Comparison of ENCODE assay signal across 1 cellular context in the genomic region with DNA sequence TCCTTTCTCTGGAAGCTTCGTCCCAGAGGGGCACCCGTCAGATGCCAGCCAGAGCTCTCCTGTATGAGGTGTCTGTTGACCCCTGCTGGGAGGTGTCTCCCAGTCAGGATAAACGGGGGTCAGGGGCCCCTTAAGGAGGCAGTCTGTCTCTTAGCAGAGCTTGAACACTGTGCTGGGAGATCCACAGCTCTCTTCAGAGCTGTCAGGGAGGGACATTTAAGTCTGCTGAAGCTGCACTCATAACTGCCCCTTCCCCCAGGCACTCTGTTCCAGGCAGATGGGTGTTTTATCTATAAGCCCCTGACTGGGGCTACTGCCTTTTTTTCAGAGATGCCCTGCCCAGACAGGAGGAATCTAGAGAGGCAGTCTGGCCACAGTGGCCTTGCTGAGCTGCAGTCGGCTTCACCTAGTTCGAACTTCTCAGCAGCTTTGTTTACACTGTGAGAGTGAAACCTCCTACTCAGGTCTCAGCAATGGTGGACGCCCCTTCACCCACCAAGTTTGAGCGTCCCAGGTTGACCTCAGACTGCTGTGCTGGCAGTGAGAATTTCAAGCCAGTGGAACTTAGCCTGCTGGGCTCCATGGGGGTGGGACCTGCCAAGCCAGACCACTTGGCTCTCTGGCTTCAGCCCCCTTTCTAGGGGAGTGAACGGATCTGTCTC.
TF ChIP-seq lines count a peak whose summit lies in the region.

No MANE protein-coding gene starts in this region.

TF ChIP-seq in HepG2, 621 proteins besides CTCF, POLR2A, EP300 and RAD21 (continued from another document):
- TF ChIP-seq, protein P1, sequence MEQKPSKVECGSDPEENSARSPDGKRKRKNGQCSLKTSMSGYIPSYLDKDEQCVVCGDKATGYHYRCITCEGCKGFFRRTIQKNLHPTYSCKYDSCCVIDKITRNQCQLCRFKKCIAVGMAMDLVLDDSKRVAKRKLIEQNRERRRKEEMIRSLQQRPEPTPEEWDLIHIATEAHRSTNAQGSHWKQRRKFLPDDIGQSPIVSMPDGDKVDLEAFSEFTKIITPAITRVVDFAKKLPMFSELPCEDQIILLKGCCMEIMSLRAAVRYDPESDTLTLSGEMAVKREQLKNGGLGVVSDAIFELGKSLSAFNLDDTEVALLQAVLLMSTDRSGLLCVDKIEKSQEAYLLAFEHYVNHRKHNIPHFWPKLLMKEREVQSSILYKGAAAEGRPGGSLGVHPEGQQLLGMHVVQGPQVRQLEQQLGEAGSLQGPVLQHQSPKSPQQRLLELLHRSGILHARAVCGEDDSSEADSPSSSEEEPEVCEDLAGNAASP (CRISPR knock-in tag; IDR thresholded peaks at IDR 0.05; ENCODE audit: borderline replicate concordance): peak; percentile 75; the same call in 1 of the 2 replicates
- 0 out of 2 replicates have a peak, but pooled peaks have one; percentile 42 for TF ChIP-seq RXRA (CRISPR knock-in tag; IDR thresholded peaks at IDR 0.05)
- TF ChIP-seq FOXA3 (CRISPR knock-in tag; IDR thresholded peaks at IDR 0.05): 0 out of 2 replicates have a peak, but pooled peaks have one; percentile 45
- 0 out of 2 replicates have a peak, but pooled peaks have one; percentile 40 for TF ChIP-seq KAT7 (CRISPR knock-in tag; IDR thresholded peaks at IDR 0.05; ENCODE audit: borderline replicate concordance)
- peak; percentile 68 for TF ChIP-seq RXRB (CRISPR knock-in tag; IDR thresholded peaks at IDR 0.05; ENCODE audit: borderline replicate concordance)
TF ChIP-seq in HepG2: peak in this region for 7; not testable (repeated sequence) for 614.
